Comparison of ENCODE assay signal across 9 cellular contexts in the genomic region with DNA sequence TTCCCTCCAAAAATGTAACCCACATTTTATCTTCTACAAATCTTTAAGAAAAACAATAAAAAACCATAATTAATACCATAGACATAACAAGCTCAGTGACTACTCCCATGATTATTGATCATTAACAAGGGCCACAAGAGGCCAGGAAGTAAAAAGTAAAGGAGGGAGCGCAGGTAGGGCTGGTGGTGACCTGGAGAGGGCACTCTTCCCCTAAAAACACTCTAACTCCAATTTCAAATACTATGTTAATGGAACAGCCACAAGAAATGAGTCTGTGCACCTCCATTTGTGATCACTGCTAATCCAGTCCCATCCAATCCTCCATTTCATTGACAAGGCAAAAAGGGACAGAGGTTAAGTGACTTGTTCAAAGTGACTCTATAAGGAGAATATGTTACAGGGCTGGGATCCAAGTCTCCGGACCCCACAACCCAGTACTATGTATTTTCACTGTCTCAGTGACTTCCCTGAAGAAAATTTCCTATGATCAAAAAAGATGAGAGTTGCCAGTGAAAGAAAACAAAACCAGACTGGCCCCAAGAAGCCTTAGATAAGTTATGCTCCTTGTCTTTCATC. TPM values are rescaled to one million over a fixed set of nuclear protein-coding genes. Genes with fewer than 3 reads are reported as not detected.
A peak's percentile ranks its signal among the peaks of the same experiment; 100 is the strongest.
DNase-seq lines count a peak whose midpoint lies in the region; ATAC-seq and TF ChIP-seq lines count a peak whose summit lies in the region.
"Had no signal": no experiment of that assay in that cellular context is flagged by ENCODE, and none has a peak within 500 bp of the region (broad histone marks: within the 10 kb centered on the region; RNA-seq: fewer than 3 reads in every experiment).

No MANE protein-coding gene starts in this region.

- no peaks in the 10 kb centered on the region for H3K4me1 ChIP-seq in PC-3 (ENCODE audit: insufficient read depth, low read length)

- H3K27ac Mint-ChIP-seq in nephron = no peak overlapping the region

- H3K36me3 Mint-ChIP-seq in nephron (ENCODE audit: low read depth) = peaks cover 11% of the 10 kb centered on the region

- H3K27me3 ChIP-seq in PC-3 (ENCODE audit: low read length) = no peaks in the 10 kb centered on the region

- CTCF ChIA-PET in HEK293T (lab: Yijun Ruan, JAX) = interaction anchor here (0.6 to 0.9 kb wide), 4 partner anchors 11 to 178 kb away, joined by 3 to 5 read pairs (median 3); no protein-coding TSS in a partner anchor
- CTCF ChIA-PET in PC-3 (lab: Charles Lee) = interaction anchor here (0.6 kb wide), 1 partner anchor 90 kb away, joined by 4 read pairs; no protein-coding TSS in a partner anchor

- no peak overlapping the region for H3K4me2 ChIP-seq in PC-3 (ENCODE audit: low read length)

- intact Hi-C loops in PC-3 (cut with micrococcal nuclease) = loop anchor here (1.0 to 5.0 kb wide), 2 partner anchors 74 to 173 kb away; a partner anchor contains a TSS

- no peaks in the 10 kb centered on the region for H4K20me1 ChIP-seq in PC-3 (ENCODE audit: low read length)

- H3K9me3 Mint-ChIP-seq in nephron = no peaks in the 10 kb centered on the region
- H3K9me3 Mint-ChIP-seq: CD8-positive, alpha-beta memory T cell had no signal

- H3K36me3 ChIP-seq in PC-3 (ENCODE audit: low read depth, low read length) = peaks cover 8% of the 10 kb centered on the region; the same call in 1 of the 2 replicates

- no peaks in the 10 kb centered on the region for H3K27me3 Mint-ChIP-seq in nephron (ENCODE audit: low read depth)
- H3K27me3 Mint-ChIP-seq: CD8-positive, alpha-beta memory T cell had no signal

- TF ChIP-seq CTCF in PC-3 (conservative IDR thresholded peaks at IDR 0.05; ENCODE audit: low read depth, low read length) (peak; percentile 92), nephron (IDR thresholded peaks at IDR 0.05; ENCODE audit: unreplicated experiment in 3 of 3) (peak; percentile 53 to 65 (median 57))

- no peaks in the 10 kb centered on the region for H3F3A ChIP-seq in PC-3 (ENCODE audit: low read length, unreplicated experiment)

- H3K9ac ChIP-seq in PC-3 (ENCODE audit: low read length) = no peak overlapping the region

- H3K79me2 ChIP-seq in PC-3 (ENCODE audit: low read length) = no peaks in the 10 kb centered on the region

- no peak overlapping the region for H2AFZ ChIP-seq in PC-3 (ENCODE audit: low read length)

- no peaks in the 10 kb centered on the region for H3K4me1 Mint-ChIP-seq in nephron
- H3K4me1 Mint-ChIP-seq: CD8-positive, alpha-beta memory T cell had no signal

- H3K4me3 Mint-ChIP-seq in nephron = no peak overlapping the region
- H3K4me3 Mint-ChIP-seq: CD8-positive, alpha-beta memory T cell had no signal

- no peaks in the 10 kb centered on the region for H3K9me2 ChIP-seq in PC-3 (replicated peaks; ENCODE audit: low read length)

- DNase-seq in NCI-H1436 (lab: John Stamatoyannopoulos, UW) (peak; percentile 4), NCI-H1436 treated with DMSO at 0.1 percent for 48 hours (lab: John Stamatoyannopoulos, UW) (no peak), HEK293T (ENCODE audit: extremely low spot score) (peak; percentile 62), PC-3 (peak; percentile 51), cerebellar cortex (ENCODE audit: low spot score) (peak; percentile 12)
- DNase-seq in NK-92 treated with Interleukin-12 subunit alpha and Interleukin-12 subunit beta, amount 100 ng/mL, for 24 hours (lab: John Stamatoyannopoulos, UW) = no peak

- POLR2A ChIA-PET in HEK293T (lab: Yijun Ruan, JAX) = no interaction called here
- POLR2A ChIA-PET in PC-3 (lab: Charles Lee; ENCODE audit: unreplicated experiment) = no interaction called here

- ATAC-seq in PC-3 (peak; percentile 90), HG03457 (IDR thresholded peaks at IDR 0.05; ENCODE audit: unreplicated experiment) (no peak)

- BruUV-seq in PC-3 (replicated peaks; lab: Mats Ljungman, UMichigan) = no TSS peak

- H3K9me3 ChIP-seq in PC-3 (ENCODE audit: low read length) = no peaks in the 10 kb centered on the region

- no peak overlapping the region for H3K4me3 ChIP-seq in PC-3 (ENCODE audit: low read length)

- H3K27ac ChIP-seq in PC-3 (ENCODE audit: low read length) = no peak overlapping the region

TF ChIP-seq in HEK293T, 16 proteins besides CTCF, POLR2A, EP300 and RAD21:
- no peak for TF ChIP-seq FOXM1 (IDR thresholded peaks at IDR 0.05; ENCODE audit: borderline replicate concordance)
- no peak for TF ChIP-seq LEF1 (IDR thresholded peaks at IDR 0.05; ENCODE audit: borderline replicate concordance)
- no peak for TF ChIP-seq CTBP1 (IDR thresholded peaks at IDR 0.05; ENCODE audit: borderline replicate concordance)
TF ChIP-seq in HEK293T: peak in this region for 0.

RNA-seq across cellular contexts. Expression of a gene that starts 41.2 kb away (rescaled TPM):
- total RNA-seq in PC-3 (2014; rRNA removed) = 96.0 and 98.6 TPM in 2 replicates

Comparison
In these comparisons a context has a peak if more than half of its experiments do, and no peak if none do; other contexts are left out.
1. DNase-seq: peak in NCI-H1436 (single experiment), HEK293T (single experiment), PC-3 (single experiment) and cerebellar cortex (single experiment); none in NCI-H1436 treated with DMSO at 0.1 percent for 48 hours (single experiment) and NK-92 treated with Interleukin-12 subunit alpha and Interleukin-12 subunit beta, amount 100 ng/mL, for 24 hours (single experiment).